10 cellular contexts compared by ENCODE assay signal in the genomic region with DNA sequence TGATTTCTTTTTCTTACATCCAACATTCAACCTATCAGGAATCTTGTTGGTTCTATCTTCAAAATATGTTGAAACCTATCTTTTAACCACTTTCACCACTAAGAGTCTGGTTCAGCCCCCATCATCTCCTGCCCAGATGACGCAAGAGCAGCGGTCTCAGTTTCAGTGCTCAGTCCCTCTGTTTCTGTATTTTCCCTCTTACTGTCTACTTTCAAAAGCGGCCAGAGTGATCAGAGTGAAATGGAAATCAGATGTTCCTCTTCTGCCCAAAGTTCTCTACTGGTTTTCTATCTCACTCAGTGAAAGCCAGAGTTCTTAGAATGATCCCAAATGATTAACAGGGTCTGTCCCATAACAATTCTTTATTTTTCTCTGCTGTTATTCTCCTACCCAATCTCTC.
DNase-seq lines count a peak whose midpoint lies in the region; ATAC-seq and TF ChIP-seq lines count a peak whose summit lies in the region.
"Had no signal": no experiment of that assay in that cellular context is flagged by ENCODE, and none has a peak within 500 bp of the region (broad histone marks: within the 10 kb centered on the region; RNA-seq: fewer than 3 reads in every experiment).

No MANE protein-coding gene starts in this region.

- no peak for TF ChIP-seq CTCF in heart left ventricle (IDR thresholded peaks at IDR 0.05)

- peaks cover 0 to 7% (median 0%) of the 10 kb centered on the region in 12 donors for H3K4me1 ChIP-seq in heart left ventricle

- no peaks in the 10 kb centered on the region for H3K36me3 Mint-ChIP-seq in activated T-helper 17 cell treated with anti-CD3 and anti-CD28 coated beads, Interleukin-2, amount 50 U/mL, for 72 hours (ENCODE audit: low read depth)

- peaks cover 14% of the 10 kb centered on the region for H3K4me1 Mint-ChIP-seq in activated T-helper 17 cell treated with anti-CD3 and anti-CD28 coated beads, Interleukin-2, amount 50 U/mL, for 72 hours

- no peak for TF ChIP-seq POLR2A in GM18505 (IDR thresholded peaks at IDR 0.05; ENCODE audit: borderline replicate concordance, extremely low read depth, insufficient read depth, insufficient read length)
- TF ChIP-seq POLR2A in heart left ventricle (IDR thresholded peaks at IDR 0.05) = no peak

- H3K4me3 ChIP-seq in heart left ventricle = no peak overlapping the region

- no peak overlapping the region for H3K27ac ChIP-seq in substantia nigra (ENCODE audit: low read depth, low read length, poor library complexity, severe bottlenecking)
- no peak overlapping the region for H3K27ac ChIP-seq in heart left ventricle
- no peak overlapping the region for H3K27ac ChIP-seq in caudate nucleus (ENCODE audit: low read depth, low read length)

- no peaks in the 10 kb centered on the region for H3K9me3 ChIP-seq in heart left ventricle

- no peaks in the 10 kb centered on the region for H3K9me3 Mint-ChIP-seq in activated T-helper 17 cell treated with anti-CD3 and anti-CD28 coated beads, Interleukin-2, amount 50 U/mL, for 72 hours

- H3K27me3 Mint-ChIP-seq in activated T-helper 17 cell treated with anti-CD3 and anti-CD28 coated beads, Interleukin-2, amount 50 U/mL, for 72 hours = peaks cover 20% of the 10 kb centered on the region

- WGBS in heart left ventricle, 4 donors = 89 to 93% (median 90%) methylated on average over 3 of the region's 3 CpGs

- intact Hi-C loops in heart left ventricle (cut with DNase I) = no loop called here

- H3K27ac Mint-ChIP-seq in activated T-helper 17 cell treated with anti-CD3 and anti-CD28 coated beads, Interleukin-2, amount 50 U/mL, for 72 hours = peak overlapping the region; percentile 66

- no peaks in the 10 kb centered on the region for H3K27me3 ChIP-seq in heart left ventricle

- no peak overlapping the region for H3K4me3 Mint-ChIP-seq in activated T-helper 17 cell treated with anti-CD3 and anti-CD28 coated beads, Interleukin-2, amount 50 U/mL, for 72 hours

- no peaks in the 10 kb centered on the region for H3K36me3 ChIP-seq in heart left ventricle

- peak; percentile 74 for ATAC-seq in GM18505 (IDR thresholded peaks at IDR 0.05; ENCODE audit: unreplicated experiment)
- ATAC-seq in GM21367 (IDR thresholded peaks at IDR 0.05; ENCODE audit: unreplicated experiment) = peak; percentile 91
- ATAC-seq in HG03175 (IDR thresholded peaks at IDR 0.05; ENCODE audit: unreplicated experiment) = peak; percentile 88
- ATAC-seq in activated T-helper 17 cell treated with anti-CD3 and anti-CD28 coated beads, Interleukin-2, amount 50 U/mL, for 72 hours (replicated peaks) = peak; percentile 88
- ATAC-seq in GM19324 (IDR thresholded peaks at IDR 0.05; ENCODE audit: low FRiP score, unreplicated experiment) = no peak
- no peak for ATAC-seq in heart left ventricle
- ATAC-seq: Right ventricle myocardium inferior had no signal

- no peak for DNase-seq in substantia nigra (lab: John Stamatoyannopoulos, UW)
- no peak for DNase-seq in heart left ventricle
- no peak for DNase-seq in caudate nucleus (lab: John Stamatoyannopoulos, UW)
- DNase-seq: DMS79 had no signal

Comparison
In these comparisons a context has a peak if more than half of its experiments do, and no peak if none do; other contexts are left out.
1. ATAC-seq: peak in GM18505 (single experiment), GM21367 (single experiment), HG03175 (single experiment) and activated T-helper 17 cell treated with anti-CD3 and anti-CD28 coated beads, Interleukin-2, amount 50 U/mL, for 72 hours (single experiment); none in GM19324 (single experiment) and heart left ventricle (0 of 4).